ENCODE assay signal across 18 cellular contexts in the genomic region with DNA sequence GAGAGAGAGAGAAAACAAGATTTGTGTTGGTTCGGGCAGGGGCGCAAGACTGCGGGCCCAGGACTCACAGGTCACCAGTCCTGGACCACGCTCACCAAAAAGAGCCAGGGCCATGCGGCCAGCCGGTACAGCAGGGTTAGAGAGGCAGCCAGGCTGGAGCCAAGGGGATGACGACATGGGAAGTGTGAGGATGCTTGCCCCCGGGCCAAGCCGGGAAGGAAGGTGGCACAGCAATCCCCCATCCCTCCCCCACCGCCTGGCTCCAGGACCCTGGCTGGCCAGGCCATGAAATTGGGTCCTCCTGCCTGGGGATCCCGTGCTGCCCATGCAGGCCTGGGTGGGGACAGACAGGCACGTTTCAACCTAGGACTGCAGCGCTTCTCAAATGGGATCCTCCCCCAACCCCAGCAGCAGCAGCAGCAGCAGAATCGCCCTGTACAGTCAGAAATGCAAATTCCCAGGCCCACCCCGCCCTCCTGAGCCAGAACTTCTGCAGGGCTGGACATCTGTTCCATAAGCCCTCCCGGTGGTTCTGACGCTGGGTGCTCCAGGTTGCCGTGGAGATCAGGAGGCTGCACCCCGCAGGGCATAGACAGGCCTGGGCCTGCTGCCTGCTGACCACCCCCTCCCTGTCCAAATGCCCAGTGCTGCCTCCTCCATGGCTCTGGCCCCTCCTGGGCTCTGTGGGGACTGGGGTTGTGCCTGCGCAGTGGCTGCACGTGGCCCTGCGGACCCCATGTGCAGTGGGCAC. TPM values are rescaled to one million over a fixed set of nuclear protein-coding genes. Genes with fewer than 3 reads are reported as not detected.
DNase-seq lines count a peak whose midpoint lies in the region; ATAC-seq, FAIRE-seq and TF ChIP-seq lines count a peak whose summit lies in the region.
"Had no signal": no experiment of that assay in that cellular context is flagged by ENCODE, and none has a peak within 500 bp of the region (broad histone marks: within the 10 kb centered on the region; RNA-seq: fewer than 3 reads in every experiment).

No MANE protein-coding gene starts in this region.

- no peak for FAIRE-seq in D721Med (lab: Jason Lieb, UNC)
- FAIRE-seq: colon, HTR-8/SVneo, islet of Langerhans had no signal

- DNase-seq in Ammon's horn (ENCODE audit: low spot score) (peak; percentile 36), D721Med (ENCODE audit: insufficient read length, low spot score) (peak; percentile 70), NCI-H69 (lab: John Stamatoyannopoulos, UW) (peak; percentile 98), globus pallidus (ENCODE audit: low spot score) (peak; percentile 38), posterior vena cava (ENCODE audit: low spot score) (no peak), RPMI8226 (no peak)
- DNase-seq: activated CD4-positive, alpha-beta T cell treated with anti-CD3 and anti-CD28 coated beads, Interleukin-2, amount 50 U/mL, for 1 hour; activated naive CD4-positive, alpha-beta T cell treated with Interleukin-2 at 50 U/mL for 16 hours; HFFc6; naive thymus-derived CD8-positive, alpha-beta T cell; NCI-H187 treated with DMSO at 0.1 percent for 48 hours; NCI-H526 treated with DMSO at 0.1 percent for 48 hours; stimulated activated CD4-positive, alpha-beta T cell treated with anti-CD3 and anti-CD28 coated beads, Interleukin-4, amount 100 ng/mL, for 4 hours; uterus had no signal

- intact Hi-C loops in posterior vena cava (cut with DNase I), result no loop called here

- TF ChIP-seq CTCF in D721Med (IDR thresholded peaks at IDR 0.05; ENCODE audit: insufficient read depth, missing control alignments), result no peak

- ATAC-seq in HG03378 (IDR thresholded peaks at IDR 0.05; ENCODE audit: unreplicated experiment), result no peak
- ATAC-seq: naive thymus-derived CD8-positive, alpha-beta T cell had no signal

RNA-seq across cellular contexts. Expression of gene YKT6, which starts 35.0 kb away (rescaled TPM):
- 10 to 100 TPM; 56.7 to 71.8 TPM for total RNA-seq in posterior vena cava

RNA-seq across cellular contexts. Expression of gene GCK, which starts 46.5 kb away (rescaled TPM):
- total RNA-seq in posterior vena cava, result under 1 TPM; 0.51 to 0.81 TPM

Comparison
In these comparisons a context has a peak if more than half of its experiments do, and no peak if none do; other contexts are left out.
1. DNase-seq: peak in Ammon's horn (single experiment), D721Med (single experiment), NCI-H69 (single experiment) and globus pallidus (single experiment); none in posterior vena cava (single experiment) and RPMI8226 (single experiment).